ENCODE assay signal across 20 cellular contexts in the genomic region with DNA sequence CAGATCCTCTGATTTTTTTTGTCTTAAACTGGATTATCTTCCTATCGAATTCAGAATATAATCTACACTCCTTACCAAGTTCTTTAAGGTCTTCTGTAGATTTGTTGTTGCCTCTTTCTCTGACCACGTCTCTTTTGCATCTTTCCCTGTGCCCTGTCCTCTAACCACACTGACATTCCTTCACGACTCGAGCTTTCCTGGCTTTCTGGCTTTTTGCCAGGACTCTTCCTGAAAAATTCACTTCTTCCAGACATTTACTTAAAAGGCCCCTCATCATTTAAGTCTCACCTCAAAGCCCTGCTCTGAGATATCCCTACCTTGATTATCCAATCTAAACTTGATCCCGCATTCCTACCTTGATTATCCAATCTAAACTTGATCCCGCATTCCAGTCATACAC.
DNase-seq lines count a peak whose midpoint lies in the region; FAIRE-seq and TF ChIP-seq lines count a peak whose summit lies in the region.
"Had no signal": no experiment of that assay in that cellular context is flagged by ENCODE, and none has a peak within 500 bp of the region (broad histone marks: within the 10 kb centered on the region; RNA-seq: fewer than 3 reads in every experiment).

No MANE protein-coding gene starts in this region.

- CTCF ChIA-PET in H1 (lab: Charles Lee; ENCODE audit: partially characterized antibody) = interaction anchor here (0.6 to 1.0 kb wide), 2 partner anchors 16 to 1091 kb away, joined by 3 read pairs; no protein-coding TSS in a partner anchor

- WGBS in H9 (ENCODE audit: extremely low coverage, insufficient read length, low lambda C conversion rate) = no CpG with 5 or more reads among the region's 6 CpGs
- WGBS in H1 (ENCODE audit: extremely low coverage in 1 of 2, insufficient coverage in 1 of 2, insufficient read length in 1 of 2, insufficient replicate concordance in 2 of 2, low coverage in 1 of 2, low lambda C conversion rate in 2 of 2, missing lambda C conversion rate in 1 of 2), 2 experiments = 88% methylated on average over 6 of the region's 6 CpGs; no CpG with 5 or more reads in 1 of the 2 experiments
- WGBS in trophoblast cell (ENCODE audit: extremely low coverage, insufficient coverage, insufficient read length) = no CpG with 5 or more reads among the region's 6 CpGs

- no peak overlapping the region for H2BK120ac ChIP-seq in H9 (ENCODE audit: low read depth, low read length, poor library complexity, severe bottlenecking)
- H2BK120ac ChIP-seq in H1 (replicated peaks; ENCODE audit: low read depth, low read length) = no peak overlapping the region
- no peak overlapping the region for H2BK120ac ChIP-seq in trophoblast cell (ENCODE audit: insufficient read depth, low read length, poor library complexity)

- H3K56ac ChIP-seq in H9 (ENCODE audit: insufficient read length, low read depth, low read length) (no peak overlapping the region), H1 (replicated peaks; ENCODE audit: insufficient read length, low read depth, low read length) (no peak overlapping the region)

- no peaks in the 10 kb centered on the region for H3K27me3 ChIP-seq in H9 (ENCODE audit: insufficient read depth, low read length)
- no peaks in the 10 kb centered on the region for H3K27me3 ChIP-seq in H1 (replicated peaks in 1 of 4; ENCODE audit: control insufficient read depth in 3 of 4, extremely low read depth in 1 of 4, insufficient read depth in 3 of 4, low read length in 3 of 4)
- H3K27me3 ChIP-seq in trophoblast cell (ENCODE audit: insufficient read depth, low read length) = no peaks in the 10 kb centered on the region

- TF ChIP-seq CTCF in H9 (conservative IDR thresholded peaks at IDR 0.05) (no peak), H1 (IDR thresholded peaks at IDR 0.05; ENCODE audit: control extremely low read depth in 1 of 3, insufficient read depth in 1 of 3, low read depth in 1 of 3, low read length in 3 of 3) (no peak)

- H3K23ac ChIP-seq in H9 (ENCODE audit: insufficient read length, low read depth, low read length) = no peak overlapping the region
- no peak overlapping the region for H3K23ac ChIP-seq in H1 (ENCODE audit: insufficient read length)
- H3K23ac ChIP-seq in trophoblast cell (ENCODE audit: low read length) = no peak overlapping the region

- H4K5ac ChIP-seq in H9 (ENCODE audit: insufficient read length, low read depth, low read length) = no peak overlapping the region
- no peak overlapping the region for H4K5ac ChIP-seq in H1 (ENCODE audit: insufficient read length, low read depth, low read length)

- no peak for TF ChIP-seq POLR2A in H1 (IDR thresholded peaks at IDR 0.05; ENCODE audit: control extremely low read depth in 1 of 2, low read depth in 2 of 2, low read length in 2 of 2)

- H3K9me3 ChIP-seq in H9 (ENCODE audit: control insufficient read depth, low read depth, low read length) (no peaks in the 10 kb centered on the region), H1 (ENCODE audit: insufficient read depth in 2 of 2, low read depth in 1 of 2, low read length in 1 of 2) (no peaks in the 10 kb centered on the region), trophoblast cell (ENCODE audit: insufficient read depth, low read depth, low read length) (no peaks in the 10 kb centered on the region)

- H2BK5ac ChIP-seq in H9 (ENCODE audit: insufficient read length, low read length) (no peak overlapping the region), H1 (ENCODE audit: low read depth, low read length) (no peak overlapping the region), trophoblast cell (ENCODE audit: low read depth, low read length, poor library complexity) (no peak overlapping the region)

- H3K4me3 Mint-ChIP-seq in H9 = no peak overlapping the region
- H3K4me3 Mint-ChIP-seq: CD14-positive monocyte had no signal

- H3K14ac ChIP-seq in H9 (ENCODE audit: insufficient read depth, low read length) = no peak overlapping the region
- H3K14ac ChIP-seq in H1 (ENCODE audit: insufficient read length) = no peak overlapping the region
- no peak overlapping the region for H3K14ac ChIP-seq in trophoblast cell (ENCODE audit: low read length)

- H2BK20ac ChIP-seq in H9 (ENCODE audit: low read depth, low read length, poor library complexity, severe bottlenecking) (no peak overlapping the region), H1 (ENCODE audit: low read length) (no peak overlapping the region)

- H3K4me1 Mint-ChIP-seq in H9 = peaks cover 2 to 3% of the 10 kb centered on the region in 2 experiments; a peak in 2 of 4 replicates
- H3K4me1 Mint-ChIP-seq: CD14-positive monocyte had no signal

- H3K79me1 ChIP-seq in H9 (ENCODE audit: insufficient read depth, low read depth, low read length, poor library complexity, severe bottlenecking) (no peaks in the 10 kb centered on the region), H1 (ENCODE audit: low read depth, low read length) (no peaks in the 10 kb centered on the region), trophoblast cell (ENCODE audit: low read length) (no peaks in the 10 kb centered on the region)

- H3K79me2 ChIP-seq in H9 (ENCODE audit: insufficient read depth, low read length) (no peaks in the 10 kb centered on the region), H1 (ENCODE audit: control insufficient read depth in 1 of 2, insufficient read depth in 2 of 2, low read length in 2 of 2) (no peaks in the 10 kb centered on the region), trophoblast cell (ENCODE audit: control insufficient read depth, insufficient read depth, low read length, poor library complexity) (no peaks in the 10 kb centered on the region)

- H3K27me3 Mint-ChIP-seq in H9 (ENCODE audit: low read depth) = no peaks in the 10 kb centered on the region

- H3K4me1 ChIP-seq in H9 (ENCODE audit: insufficient read depth, low read length) = no peaks in the 10 kb centered on the region
- no peaks in the 10 kb centered on the region for H3K4me1 ChIP-seq in H1 (replicated peaks in 1 of 4; ENCODE audit: control insufficient read depth in 3 of 4, insufficient read depth in 4 of 4, low read length in 3 of 4)
- H3K4me1 ChIP-seq in trophoblast cell (ENCODE audit: control insufficient read depth in 1 of 2, insufficient read depth in 2 of 2, low read length in 2 of 2) = no peaks in the 10 kb centered on the region

- no peak overlapping the region for H3T11ph ChIP-seq in H9 (ENCODE audit: low read length)

- no peak overlapping the region for H3K4ac ChIP-seq in H9 (ENCODE audit: low read depth, low read length)
- no peak overlapping the region for H3K4ac ChIP-seq in H1 (replicated peaks; ENCODE audit: insufficient read length, low read depth, low read length)
- H3K4ac ChIP-seq in trophoblast cell (ENCODE audit: low read depth, low read length) = no peak overlapping the region

- TF ChIP-seq RAD21 in H1 (IDR thresholded peaks at IDR 0.05 in 1 of 2, conservative IDR thresholded peaks at IDR 0.05 in 1 of 2; ENCODE audit: low read depth in 2 of 2, low read length in 2 of 2) = no peak

- H2AK5ac ChIP-seq in H9 (ENCODE audit: insufficient read length, low read length) (no peak overlapping the region), H1 (ENCODE audit: low read depth, low read length) (no peak overlapping the region), trophoblast cell (ENCODE audit: low read length) (no peak overlapping the region)

- H4K91ac ChIP-seq in H9 (ENCODE audit: insufficient read length, low read depth, low read length) (no peak overlapping the region), H1 (replicated peaks; ENCODE audit: insufficient read length, low read length) (no peak overlapping the region), trophoblast cell (ENCODE audit: low read depth, low read length) (no peak overlapping the region)

- H3K9ac ChIP-seq in H9 (ENCODE audit: extremely low read depth, insufficient read length, low read length) (no peak overlapping the region), H1 (replicated peaks in 1 of 4; ENCODE audit: extremely low read depth in 1 of 4, low read depth in 3 of 4, low read length in 3 of 4) (no peak overlapping the region), trophoblast cell (ENCODE audit: low read length) (no peak overlapping the region)
- H3K9ac ChIP-seq: KMS-11 had no signal

- POLR2A ChIA-PET in H1 (lab: Charles Lee; ENCODE audit: partially characterized antibody) = no interaction called here

- no peak overlapping the region for H3K18ac ChIP-seq in H9 (ENCODE audit: insufficient read length, low read depth, low read length)
- H3K18ac ChIP-seq in H1 (ENCODE audit: extremely low read depth, low read length) = no peak overlapping the region
- H3K18ac ChIP-seq in trophoblast cell (ENCODE audit: low read length) = no peak overlapping the region

- H2AFZ ChIP-seq in H9 (ENCODE audit: low read length) (peak overlapping the region; percentile 56), H1 (ENCODE audit: low read length) (0 out of 2 replicates have a peak overlapping the region, but pooled peaks have one; percentile 34), trophoblast cell (ENCODE audit: insufficient read depth, low read length, poor library complexity) (no peak overlapping the region)
- H2AFZ ChIP-seq: PC-9 had no signal

- H3K23me2 ChIP-seq in H9 (ENCODE audit: insufficient read length, low read depth, low read length, poor library complexity, severe bottlenecking) = no peaks in the 10 kb centered on the region
- no peaks in the 10 kb centered on the region; the same call in 1 of the 2 replicates for H3K23me2 ChIP-seq in H1 (ENCODE audit: low read depth, low read length)

- peak overlapping the region in 2 of 3 experiments; percentile 2 to 28; a peak in 1 of 7 replicates for H3K27ac Mint-ChIP-seq in H9
- H3K27ac Mint-ChIP-seq: CD14-positive monocyte had no signal

- H3K4me3 ChIP-seq in H1 (ENCODE audit: extremely low read depth in 1 of 4, insufficient read depth in 2 of 4, low read depth in 3 of 4, low read length in 4 of 4) = no peak overlapping the region
- H3K4me3 ChIP-seq in trophoblast cell (ENCODE audit: low read depth, low read length) = no peak overlapping the region
- H3K4me3 ChIP-seq: PC-9 had no signal

- H4K8ac ChIP-seq in H9 (replicated peaks; ENCODE audit: insufficient read length, low read depth, low read length) (no peak overlapping the region), H1 (ENCODE audit: extremely low read depth, insufficient read depth, low read length) (no peak overlapping the region), trophoblast cell (ENCODE audit: low read depth, low read length) (no peak overlapping the region)

- no peaks in the 10 kb centered on the region; a peak in 1 of 7 replicates for H3K36me3 Mint-ChIP-seq in H9 (ENCODE audit: insufficient read depth in 1 of 3, low read depth in 3 of 3)
- H3K36me3 Mint-ChIP-seq: CD14-positive monocyte had no signal

- TF ChIP-seq EP300 in H1 (IDR thresholded peaks at IDR 0.05; ENCODE audit: borderline replicate concordance in 1 of 2, low read depth in 2 of 2, low read length in 2 of 2) = no peak

- no peak overlapping the region for H2BK12ac ChIP-seq in H9 (ENCODE audit: insufficient read length, low read depth, low read length)
- no peak overlapping the region for H2BK12ac ChIP-seq in H1 (ENCODE audit: low read depth, low read length)
- no peak overlapping the region for H2BK12ac ChIP-seq in trophoblast cell (ENCODE audit: low read length)

- H3K4me2 ChIP-seq in H9 (ENCODE audit: insufficient read depth, insufficient read length, low read length) (no peak overlapping the region), H1 (ENCODE audit: insufficient read depth in 1 of 2, low read depth in 2 of 2, low read length in 2 of 2) (no peak overlapping the region), trophoblast cell (ENCODE audit: low read length) (no peak overlapping the region)
- H3K4me2 ChIP-seq: KMS-11, PC-9 had no signal

- no peak overlapping the region for H4K12ac ChIP-seq in trophoblast cell (ENCODE audit: low read depth, low read length)

- H4K20me1 ChIP-seq in H9 (ENCODE audit: control insufficient read depth, insufficient read depth, insufficient read length) = no peaks in the 10 kb centered on the region
- H4K20me1 ChIP-seq in H1 (replicated peaks in 1 of 2; ENCODE audit: control insufficient read depth in 1 of 2, insufficient read depth in 2 of 2, low read length in 2 of 2) = no peaks in the 10 kb centered on the region

- no peak for FAIRE-seq in H1 (lab: Jason Lieb, UNC)
- FAIRE-seq: GM19239, HepG2 had no signal

- no peaks in the 10 kb centered on the region; a peak in 1 of 5 replicates for H3K9me3 Mint-ChIP-seq in H9

- no peak overlapping the region for H2BK15ac ChIP-seq in H9 (ENCODE audit: low read depth, low read length)
- H2BK15ac ChIP-seq in H1 (ENCODE audit: low read length) = no peak overlapping the region

- H3K27ac ChIP-seq in H9 (ENCODE audit: insufficient read length, low read depth, low read length) (no peak overlapping the region), H1 (ENCODE audit: low read depth, low read length) (no peak overlapping the region), trophoblast cell (ENCODE audit: low read depth, low read length) (no peak overlapping the region)
- H3K27ac ChIP-seq: KMS-11, PC-9 had no signal

- no peaks in the 10 kb centered on the region; a peak in 1 of 8 replicates for H3K36me3 ChIP-seq in H1 (ENCODE audit: control insufficient read depth in 2 of 4, insufficient read depth in 4 of 4, low read length in 3 of 4)
- no peaks in the 10 kb centered on the region for H3K36me3 ChIP-seq in trophoblast cell (ENCODE audit: control insufficient read depth in 1 of 2, insufficient read depth in 2 of 2, low read length in 2 of 2)

- DNase-seq in H9 = no peak
- peak; percentile 16 for DNase-seq in NCI-H69 (lab: John Stamatoyannopoulos, UW)
- DNase-seq in H1 (ENCODE audit: low read depth in 1 of 2, low spot score in 2 of 2) = no peak
- peak; percentile 14 for DNase-seq in myocyte (ENCODE audit: low read depth)
- no peak for DNase-seq in GM19238 (ENCODE audit: insufficient read length, low spot score)
- DNase-seq in trophoblast cell = no peak
- no peak for DNase-seq in activated CD4-positive, CD25-positive, alpha-beta regulatory T cell (lab: John Stamatoyannopoulos, UW)
- DNase-seq: AML-193, COR-L47, HCEC 1CT, NCI-H1105, NCI-H1694, NCI-H446 treated with DMSO at 0.1 percent for 48 hours, NCI-H774, PC-9, SW 1271 had no signal

Comparison
In these comparisons a context has a peak if more than half of its experiments do, and no peak if none do; other contexts are left out.
1. DNase-seq: peak in NCI-H69 (single experiment) and myocyte (single experiment); none in H9 (single experiment), H1 (0 of 2), GM19238 (single experiment), trophoblast cell (0 of 2) and activated CD4-positive, CD25-positive, alpha-beta regulatory T cell (0 of 4).